10 cellular contexts compared by ENCODE assay signal in genomic region chr6:80438728-80439127, GRCh38.
DNase-seq lines count a peak whose midpoint lies in the region; TF ChIP-seq lines count a peak whose summit lies in the region.
"Had no signal": no experiment of that assay in that cellular context is flagged by ENCODE, and none has a peak within 500 bp of the region (broad histone marks: within the 10 kb centered on the region; RNA-seq: fewer than 3 reads in every experiment).

No MANE protein-coding gene starts in this region.

- no peak overlapping the region for H4K12ac ChIP-seq in trophoblast cell (ENCODE audit: low read depth, low read length)

- no peaks in the 10 kb centered on the region for H3K79me1 ChIP-seq in trophoblast cell (ENCODE audit: low read length)

- H3K23ac ChIP-seq in trophoblast cell (ENCODE audit: low read length), result no peak overlapping the region

- WGBS in trophoblast cell (ENCODE audit: extremely low coverage, insufficient coverage, insufficient read length), result no CpG with 5 or more reads among the region's 2 CpGs
- WGBS in ovary, 3 donors, result 78 to 89% (median 78%) methylated on average over 2 of the region's 2 CpGs

- intact Hi-C loops in ovary (cut with DNase I), result no loop called here

- TF ChIP-seq CTCF in epithelial cell of proximal tubule (conservative IDR thresholded peaks at IDR 0.05; ENCODE audit: low read depth, low read length) (no peak), ovary (IDR thresholded peaks at IDR 0.05) (no peak)

- no peak overlapping the region for H3K14ac ChIP-seq in trophoblast cell (ENCODE audit: low read length)

- H3K36me3 ChIP-seq in trophoblast cell (ENCODE audit: control insufficient read depth in 1 of 2, insufficient read depth in 2 of 2, low read length in 2 of 2) (no peaks in the 10 kb centered on the region), ovary (no peaks in the 10 kb centered on the region)

- H3K18ac ChIP-seq in trophoblast cell (ENCODE audit: low read length), result no peak overlapping the region

- no peak overlapping the region for H2BK12ac ChIP-seq in trophoblast cell (ENCODE audit: low read length)

- no peak overlapping the region for H3K9ac ChIP-seq in trophoblast cell (ENCODE audit: low read length)

- H3K4me2 ChIP-seq in trophoblast cell (ENCODE audit: low read length), result no peak overlapping the region

- no peak overlapping the region for H2BK120ac ChIP-seq in trophoblast cell (ENCODE audit: insufficient read depth, low read length, poor library complexity)

- TF ChIP-seq EP300 in ovary (IDR thresholded peaks at IDR 0.05), result no peak

- H3K27ac ChIP-seq in trophoblast cell (ENCODE audit: low read depth, low read length), result no peak overlapping the region
- H3K27ac ChIP-seq in ovary, result no peak overlapping the region

- no peak overlapping the region for H3K4ac ChIP-seq in trophoblast cell (ENCODE audit: low read depth, low read length)

- TF ChIP-seq POLR2A in ovary (IDR thresholded peaks at IDR 0.05), result no peak

- DNase-seq in GM04503 (ENCODE audit: low read depth), result peak; percentile 80
- peak; percentile 25 for DNase-seq in OCI-M1 (lab: John Stamatoyannopoulos, UW)
- peak; percentile 26 for DNase-seq in epithelial cell of proximal tubule (ENCODE audit: low read depth)
- peak; percentile 28 to 81 for DNase-seq in trophoblast cell
- DNase-seq in activated CD4-positive, alpha-beta T cell treated with anti-CD3 and anti-CD28 coated beads for 1 hour, result no peak
- DNase-seq in ovary, result no peak
- no peak for DNase-seq in D341Med (ENCODE audit: low spot score)
- no peak for DNase-seq in NCI-H510A treated with DMSO at 0.1 percent for 48 hours (lab: John Stamatoyannopoulos, UW)
- DNase-seq: GF-D8, midbrain had no signal

- no peaks in the 10 kb centered on the region for H3K4me1 ChIP-seq in trophoblast cell (ENCODE audit: control insufficient read depth in 1 of 2, insufficient read depth in 2 of 2, low read length in 2 of 2)
- H3K4me1 ChIP-seq in ovary (ENCODE audit: insufficient read depth), result no peaks in the 10 kb centered on the region

- H3K9me3 ChIP-seq in trophoblast cell (ENCODE audit: insufficient read depth, low read depth, low read length) (no peaks in the 10 kb centered on the region), ovary (no peaks in the 10 kb centered on the region)

- no peak overlapping the region for H4K8ac ChIP-seq in trophoblast cell (ENCODE audit: low read depth, low read length)

- no peaks in the 10 kb centered on the region for H3K79me2 ChIP-seq in trophoblast cell (ENCODE audit: control insufficient read depth, insufficient read depth, low read length, poor library complexity)

- H2AK5ac ChIP-seq in trophoblast cell (ENCODE audit: low read length), result no peak overlapping the region

- no peak overlapping the region for H4K91ac ChIP-seq in trophoblast cell (ENCODE audit: low read depth, low read length)

- H3K27me3 ChIP-seq in trophoblast cell (ENCODE audit: insufficient read depth, low read length) (no peaks in the 10 kb centered on the region), ovary (no peaks in the 10 kb centered on the region)

- H3K4me3 ChIP-seq in epithelial cell of proximal tubule (ENCODE audit: low read depth, low read length) (no peak overlapping the region), trophoblast cell (ENCODE audit: low read depth, low read length) (no peak overlapping the region), ovary (no peak overlapping the region)

- H2BK5ac ChIP-seq in trophoblast cell (ENCODE audit: low read depth, low read length, poor library complexity), result no peak overlapping the region

- no peak overlapping the region for H2AFZ ChIP-seq in trophoblast cell (ENCODE audit: insufficient read depth, low read length, poor library complexity)

Comparison
In these comparisons a context has a peak if more than half of its experiments do, and no peak if none do; other contexts are left out.
1. DNase-seq: peak in GM04503 (single experiment), OCI-M1 (single experiment), epithelial cell of proximal tubule (single experiment) and trophoblast cell (2 of 2); none in activated CD4-positive, alpha-beta T cell treated with anti-CD3 and anti-CD28 coated beads for 1 hour (single experiment), ovary (0 of 5), D341Med (single experiment) and NCI-H510A treated with DMSO at 0.1 percent for 48 hours (single experiment).